In genomic region chr4:10167201-10167600, GRCh38 we compare ENCODE assay signal across 4 cellular contexts.
"Had no signal": no experiment of that assay in that cellular context is flagged by ENCODE, and none has a peak within 500 bp of the region (broad histone marks: within the 10 kb centered on the region; RNA-seq: fewer than 3 reads in every experiment).

No MANE protein-coding gene starts in this region.

- H3K4me2 ChIP-seq: GM23338 had no signal

- DNase-seq: H9, HCEC 1CT, IMR-90 had no signal

- H2AFZ ChIP-seq: GM23338 had no signal

- ATAC-seq: GM23338 had no signal

- H3K4me3 ChIP-seq: GM23338 had no signal
